Comparison of ENCODE assay signal across 10 cellular contexts in the genomic region with DNA sequence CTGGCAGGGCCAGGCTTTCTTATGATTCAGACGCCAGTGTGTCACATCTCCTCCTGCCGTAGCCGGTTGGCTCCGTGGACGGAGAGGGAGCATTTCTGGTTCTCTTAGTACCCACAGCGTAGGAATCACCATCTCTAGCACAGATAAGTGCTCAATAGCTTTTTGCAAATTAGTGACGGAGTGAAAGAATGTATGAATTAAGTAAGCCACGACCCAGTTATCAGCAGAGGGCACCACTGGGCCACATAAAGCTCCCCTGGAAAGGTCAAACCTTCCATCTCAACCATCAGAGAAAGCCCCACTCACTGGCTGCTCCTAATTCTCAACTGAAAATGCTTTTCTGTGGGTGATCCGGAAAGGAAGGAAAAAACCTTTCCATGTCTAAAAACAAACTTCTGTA.
A peak's percentile ranks its signal among the peaks of the same experiment; 100 is the strongest.
DNase-seq lines count a peak whose midpoint lies in the region.
"Had no signal": no experiment of that assay in that cellular context is flagged by ENCODE, and none has a peak within 500 bp of the region (broad histone marks: within the 10 kb centered on the region; RNA-seq: fewer than 3 reads in every experiment).

No MANE protein-coding gene starts in this region.

- DNase-seq in Ammon's horn (ENCODE audit: low spot score) (peak; percentile 25), HT-29 (ENCODE audit: low spot score) (peak; percentile 57), OCI-M1 (lab: John Stamatoyannopoulos, UW) (peak; percentile 7), iPS-NIHi11 (ENCODE audit: low spot score) (peak; percentile 38), NCI-H146 treated with DMSO at 0.1 percent for 48 hours (lab: John Stamatoyannopoulos, UW; ENCODE audit: unreplicated experiment) (no peak), GF-D8 (lab: John Stamatoyannopoulos, UW) (no peak), GM19240 (ENCODE audit: insufficient read length, low spot score) (no peak)
- DNase-seq in activated naive CD4-positive, alpha-beta T cell treated with anti-CD3 and anti-CD28 coated beads, Interleukin-2, amount 50 U/mL, for 16 hours, result no peak
- DNase-seq: cerebellar nuclear complex, NCI-H446 treated with DMSO at 0.1 percent for 48 hours had no signal

Comparison
In these comparisons a context has a peak if more than half of its experiments do, and no peak if none do; other contexts are left out.
1. DNase-seq: peak in Ammon's horn (single experiment), HT-29 (single experiment), OCI-M1 (single experiment) and iPS-NIHi11 (single experiment); none in NCI-H146 treated with DMSO at 0.1 percent for 48 hours (single experiment), GF-D8 (single experiment), activated naive CD4-positive, alpha-beta T cell treated with anti-CD3 and anti-CD28 coated beads, Interleukin-2, amount 50 U/mL, for 16 hours (single experiment) and GM19240 (single experiment).